32 cellular contexts compared by ENCODE assay signal in the genomic region with DNA sequence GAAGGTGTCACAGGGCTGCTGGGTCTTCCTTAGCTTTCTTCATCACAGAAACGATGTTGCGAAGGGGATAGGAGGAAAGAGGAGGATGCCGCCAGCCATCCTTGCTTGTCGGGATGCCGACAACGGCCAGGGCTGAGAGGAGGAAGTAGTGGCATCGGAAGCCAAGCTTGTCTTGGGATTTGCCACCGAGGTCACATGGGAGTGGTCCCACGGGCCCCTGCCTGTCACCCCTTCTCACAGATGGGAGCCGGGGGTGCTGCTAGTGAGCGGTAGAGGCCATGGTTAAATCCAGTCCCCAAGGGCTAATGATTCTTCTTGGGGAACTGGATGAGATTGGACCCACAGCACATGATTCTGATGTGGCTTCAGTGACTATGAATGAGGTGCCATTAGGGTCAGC.
"Had no signal": no experiment of that assay in that cellular context is flagged by ENCODE, and none has a peak within 500 bp of the region (broad histone marks: within the 10 kb centered on the region; RNA-seq: fewer than 3 reads in every experiment).

No MANE protein-coding gene starts in this region.

- H3K27me3 Mint-ChIP-seq: activated CD4-positive, alpha-beta memory T cell treated with anti-CD3 and anti-CD28 coated beads, Interleukin-2, amount 10 ng/mL, durations not matched to agents 7 days and 5 days; activated CD4-positive, alpha-beta T cell treated with anti-CD3 and anti-CD28 coated beads, Interleukin-2, amount 10 ng/mL, durations not matched to agents 7 days and 5 days; brain had no signal

- H3K9me3 ChIP-seq: adrenal gland, ascending aorta, breast epithelium, colonic mucosa had no signal

- H3K27me3 ChIP-seq: adrenal gland, ascending aorta, cardiac muscle cell, colonic mucosa had no signal

- H3K4me3 ChIP-seq: adrenal gland, ascending aorta, breast epithelium, cardiac muscle cell, colonic mucosa had no signal

- ATAC-seq: activated naive CD8-positive, alpha-beta T cell treated with anti-CD3 and anti-CD28 coated beads, Interleukin-2, amount 50 U/mL, for 24 hours; activated T-cell treated with anti-CD3 and anti-CD28 coated beads, Interleukin-2, amount 50 U/mL, for 72 hours; esophagus mucosa; T-helper 17 cell; WTC11 had no signal

- H3K36me3 Mint-ChIP-seq: activated naive CD4-positive, alpha-beta T cell treated with anti-CD3 and anti-CD28 coated beads, Interleukin-2, amount 50 U/mL, for 24 hours; activated naive CD8-positive, alpha-beta T cell treated with anti-CD3 and anti-CD28 coated beads for 36 hours; brain; WTC11 had no signal

- H3K4me1 ChIP-seq: adrenal gland, ascending aorta, breast epithelium, colonic mucosa had no signal

- DNase-seq: activated CD4-positive, alpha-beta memory T cell treated with anti-CD3 and anti-CD28 coated beads, Interleukin-2, amount 10 ng/mL, durations not matched to agents 7 days and 5 days; activated CD4-positive, alpha-beta T cell treated with anti-CD3 and anti-CD28 coated beads for 1 hour; activated CD4-positive, alpha-beta T cell treated with anti-CD3 and anti-CD28 coated beads for 4 hours; activated CD4-positive, alpha-beta T cell treated with anti-CD3 and anti-CD28 coated beads, Interleukin-2, amount 10 ng/mL, durations not matched to agents 7 days and 5 days; activated CD4-positive, alpha-beta T cell treated with anti-CD3 and anti-CD28 coated beads, Interleukin-2, amount 50 U/mL, for 4 hours; activated CD8-positive, alpha-beta memory T cell treated with anti-CD3 and anti-CD28 coated beads, Interleukin-2, amount 50 U/mL, for 48 hours; activated naive CD4-positive, alpha-beta T cell treated with anti-CD3 and anti-CD28 coated beads for 36 hours; activated naive CD8-positive, alpha-beta T cell treated with anti-CD3 and anti-CD28 coated beads for 36 hours; activated naive CD8-positive, alpha-beta T cell treated with anti-CD3 and anti-CD28 coated beads, Interleukin-2, amount 50 U/mL, for 24 hours; activated T-cell treated with anti-CD3 and anti-CD28 coated beads for 4 hours; activated T-cell treated with anti-CD3 and anti-CD28 coated beads, Interleukin-2, amount 50 U/mL, for 24 hours; activated T-cell treated with anti-CD3 and anti-CD28 coated beads, Interleukin-2, amount 50 U/mL, for 72 hours; adrenal gland; amygdala; central memory CD4-positive, alpha-beta T cell; cerebellar nuclear complex; colonic mucosa; effector CD8-positive, alpha-beta T cell; foreskin fibroblast; head of caudate nucleus; T-helper 1 cell; T-helper 17 cell; T1000 had no signal

- H3K4me1 Mint-ChIP-seq: activated CD4-positive, alpha-beta memory T cell treated with anti-CD3 and anti-CD28 coated beads, Interleukin-2, amount 10 ng/mL, durations not matched to agents 7 days and 5 days; activated CD4-positive, alpha-beta T cell treated with anti-CD3 and anti-CD28 coated beads, Interleukin-2, amount 10 ng/mL, durations not matched to agents 7 days and 5 days; activated naive CD4-positive, alpha-beta T cell treated with anti-CD3 and anti-CD28 coated beads, Interleukin-2, amount 50 U/mL, for 24 hours; activated naive CD8-positive, alpha-beta T cell treated with anti-CD3 and anti-CD28 coated beads for 36 hours; activated naive CD8-positive, alpha-beta T cell treated with anti-CD3 and anti-CD28 coated beads, Interleukin-2, amount 50 U/mL, for 24 hours; T-helper 17 cell; WTC11 had no signal

- H3K9me3 Mint-ChIP-seq: activated CD4-positive, alpha-beta memory T cell treated with anti-CD3 and anti-CD28 coated beads, Interleukin-2, amount 10 ng/mL, durations not matched to agents 7 days and 5 days; activated CD4-positive, alpha-beta T cell treated with anti-CD3 and anti-CD28 coated beads, Interleukin-2, amount 10 ng/mL, durations not matched to agents 7 days and 5 days; activated naive CD4-positive, alpha-beta T cell treated with anti-CD3 and anti-CD28 coated beads for 36 hours; activated naive CD4-positive, alpha-beta T cell treated with anti-CD3 and anti-CD28 coated beads, Interleukin-2, amount 50 U/mL, for 24 hours; activated naive CD8-positive, alpha-beta T cell treated with anti-CD3 and anti-CD28 coated beads for 36 hours; activated naive CD8-positive, alpha-beta T cell treated with anti-CD3 and anti-CD28 coated beads, Interleukin-2, amount 50 U/mL, for 24 hours; activated T-cell treated with anti-CD3 and anti-CD28 coated beads, Interleukin-2, amount 50 U/mL, for 24 hours; activated T-cell treated with anti-CD3 and anti-CD28 coated beads, Interleukin-2, amount 50 U/mL, for 72 hours; brain; T-helper 2 cell treated with Interferon-gamma antibody and Interleukin-4, amounts not matched to agents 5 μg/mL and 100 μg/mL, for 36 hours; WTC11 had no signal

- H3K27ac ChIP-seq: adrenal gland, ascending aorta, breast epithelium, cardiac muscle cell, colonic mucosa, VCaP had no signal

- H3K27ac Mint-ChIP-seq: activated CD4-positive, alpha-beta memory T cell treated with anti-CD3 and anti-CD28 coated beads, Interleukin-2, amount 10 ng/mL, durations not matched to agents 7 days and 5 days; activated CD4-positive, alpha-beta T cell treated with anti-CD3 and anti-CD28 coated beads, Interleukin-2, amount 10 ng/mL, durations not matched to agents 7 days and 5 days; activated naive CD4-positive, alpha-beta T cell treated with anti-CD3 and anti-CD28 coated beads for 36 hours; activated naive CD4-positive, alpha-beta T cell treated with anti-CD3 and anti-CD28 coated beads, Interleukin-2, amount 50 U/mL, for 24 hours; activated naive CD8-positive, alpha-beta T cell treated with anti-CD3 and anti-CD28 coated beads for 36 hours; activated naive CD8-positive, alpha-beta T cell treated with anti-CD3 and anti-CD28 coated beads, Interleukin-2, amount 50 U/mL, for 24 hours; activated T-cell treated with anti-CD3 and anti-CD28 coated beads, Interleukin-2, amount 50 U/mL, for 24 hours; activated T-cell treated with anti-CD3 and anti-CD28 coated beads, Interleukin-2, amount 50 U/mL, for 72 hours; brain; T-helper 2 cell treated with Interferon-gamma antibody and Interleukin-4, amounts not matched to agents 5 μg/mL and 100 μg/mL, for 36 hours; WTC11 had no signal

- H3K4me3 Mint-ChIP-seq: activated CD4-positive, alpha-beta memory T cell treated with anti-CD3 and anti-CD28 coated beads, Interleukin-2, amount 10 ng/mL, durations not matched to agents 7 days and 5 days; activated CD4-positive, alpha-beta T cell treated with anti-CD3 and anti-CD28 coated beads, Interleukin-2, amount 10 ng/mL, durations not matched to agents 7 days and 5 days; activated naive CD4-positive, alpha-beta T cell treated with anti-CD3 and anti-CD28 coated beads for 36 hours; activated naive CD4-positive, alpha-beta T cell treated with anti-CD3 and anti-CD28 coated beads, Interleukin-2, amount 50 U/mL, for 24 hours; activated naive CD8-positive, alpha-beta T cell treated with anti-CD3 and anti-CD28 coated beads for 36 hours; activated naive CD8-positive, alpha-beta T cell treated with anti-CD3 and anti-CD28 coated beads, Interleukin-2, amount 50 U/mL, for 24 hours; activated T-cell treated with anti-CD3 and anti-CD28 coated beads, Interleukin-2, amount 50 U/mL, for 24 hours; activated T-cell treated with anti-CD3 and anti-CD28 coated beads, Interleukin-2, amount 50 U/mL, for 72 hours; brain; T-helper 17 cell; T-helper 2 cell treated with Interferon-gamma antibody and Interleukin-4, amounts not matched to agents 5 μg/mL and 100 μg/mL, for 36 hours; WTC11 had no signal

- H3K36me3 ChIP-seq: adrenal gland, ascending aorta, breast epithelium, cardiac muscle cell, colonic mucosa had no signal
